ENCODE assay signal across 22 cellular contexts in genomic region chr1:206524739-206525364, GRCh38. TPM values are rescaled to one million over a fixed set of nuclear protein-coding genes. Genes with fewer than 3 reads are reported as not detected.
A peak's percentile ranks its signal among the peaks of the same experiment; 100 is the strongest.
DNase-seq lines count a peak whose midpoint lies in the region; ATAC-seq, FAIRE-seq and TF ChIP-seq lines count a peak whose summit lies in the region.
"Had no signal": no experiment of that assay in that cellular context is flagged by ENCODE, and none has a peak within 500 bp of the region (broad histone marks: within the 10 kb centered on the region; RNA-seq: fewer than 3 reads in every experiment).

No MANE protein-coding gene starts in this region.

- H2AK5ac ChIP-seq in H1 (ENCODE audit: low read depth, low read length): no peak overlapping the region

- H3K36me3 ChIP-seq in PC-9 (ENCODE audit: low read depth): no peaks in the 10 kb centered on the region
- no peaks in the 10 kb centered on the region for H3K36me3 ChIP-seq in H1 (ENCODE audit: control insufficient read depth in 2 of 4, insufficient read depth in 4 of 4, low read length in 3 of 4)
- H3K36me3 ChIP-seq: left lung, prostate gland, SJCRH30, uterus had no signal

- H3K4me3 Mint-ChIP-seq in activated T-cell treated with anti-CD3 and anti-CD28 coated beads, Interleukin-2, amount 50 U/mL, for 72 hours: no peak overlapping the region
- H3K4me3 Mint-ChIP-seq in activated T-cell treated with anti-CD3 and anti-CD28 coated beads, Interleukin-2, amount 50 U/mL, for 4 hours: no peak overlapping the region
- no peak overlapping the region for H3K4me3 Mint-ChIP-seq in stimulated activated memory B cell treated with anti-CD40 and anti-IgM and Interleukin-4, amounts not matched to agents 10 μg/mL and 1 μg/mL and 100 μg/mL, for 72 hours
- H3K4me3 Mint-ChIP-seq in mesothelial cell of epicardium: no peak overlapping the region
- H3K4me3 Mint-ChIP-seq: CD4-positive, alpha-beta memory T cell had no signal

- H3K14ac ChIP-seq in H1 (ENCODE audit: insufficient read length): no peak overlapping the region

- no peaks in the 10 kb centered on the region for H3K27me3 ChIP-seq in PC-9 (ENCODE audit: insufficient read depth, low read depth)
- H3K27me3 ChIP-seq in H1 (replicated peaks in 1 of 4; ENCODE audit: control insufficient read depth in 3 of 4, extremely low read depth in 1 of 4, insufficient read depth in 3 of 4, low read length in 3 of 4): no peaks in the 10 kb centered on the region
- H3K27me3 ChIP-seq: left lung, SJCRH30, uterus had no signal

- no peak overlapping the region for H3K27ac ChIP-seq in PC-9
- no peak overlapping the region for H3K27ac ChIP-seq in H1 (ENCODE audit: low read depth, low read length)
- H3K27ac ChIP-seq: left lung, prostate gland, SJCRH30, uterus had no signal

- peaks cover 16% of the 10 kb centered on the region for H3F3A ChIP-seq in PC-9 (ENCODE audit: insufficient read depth, low read depth)

- TF ChIP-seq POLR2A in H1 (IDR thresholded peaks at IDR 0.05; ENCODE audit: control extremely low read depth in 1 of 2, low read depth in 2 of 2, low read length in 2 of 2): no peak

- H3K9ac ChIP-seq in H1 (replicated peaks in 1 of 4; ENCODE audit: extremely low read depth in 1 of 4, low read depth in 3 of 4, low read length in 3 of 4): no peak overlapping the region

- DNase-seq in activated T-cell treated with anti-CD3 and anti-CD28 coated beads, Interleukin-2, amount 50 U/mL, for 72 hours: no peak
- no peak for DNase-seq in activated T-cell treated with anti-CD3 and anti-CD28 coated beads, Interleukin-2, amount 50 U/mL, for 4 hours
- peak; percentile 56 to 66 for DNase-seq in PC-9
- no peak for DNase-seq in H1 (ENCODE audit: low read depth in 1 of 2, low spot score in 2 of 2)
- no peak for DNase-seq in NK-92 (lab: John Stamatoyannopoulos, UW; ENCODE audit: unreplicated experiment)
- no peak for DNase-seq in mesothelial cell of epicardium (ENCODE audit: low spot score in 2 of 2, unreplicated experiment in 2 of 2)
- DNase-seq: activated CD4-positive, alpha-beta T cell treated with anti-CD3 and anti-CD28 coated beads for 48 hours; activated T-cell treated with anti-CD3 and anti-CD28 coated beads, Interleukin-2, amount 50 U/mL, for 1 hour; CD4-positive, alpha-beta memory T cell; foreskin fibroblast; KBM-7; NCI-H1417 treated with DMSO at 0.1 percent for 48 hours; NCI-H226; SJCRH30; stimulated activated CD4-positive, alpha-beta T cell treated with anti-CD3 and anti-CD28 coated beads, Interleukin-12 subunit alpha, Interleukin-12 subunit beta, amount 100 ng/mL, for 4 hours; stimulated activated naive CD4-positive, alpha-beta T cell treated with Interleukin-2 at 50 U/mL for 16 hours; T-helper 9 cell; uterus had no signal

- H2BK120ac ChIP-seq in H1 (replicated peaks; ENCODE audit: low read depth, low read length): no peak overlapping the region

- H3K9me3 Mint-ChIP-seq in activated T-cell treated with anti-CD3 and anti-CD28 coated beads, Interleukin-2, amount 50 U/mL, for 72 hours: no peaks in the 10 kb centered on the region
- no peaks in the 10 kb centered on the region for H3K9me3 Mint-ChIP-seq in activated T-cell treated with anti-CD3 and anti-CD28 coated beads, Interleukin-2, amount 50 U/mL, for 4 hours
- no peaks in the 10 kb centered on the region for H3K9me3 Mint-ChIP-seq in stimulated activated memory B cell treated with anti-CD40 and anti-IgM and Interleukin-4, amounts not matched to agents 10 μg/mL and 1 μg/mL and 100 μg/mL, for 72 hours
- H3K9me3 Mint-ChIP-seq in mesothelial cell of epicardium: no peaks in the 10 kb centered on the region
- H3K9me3 Mint-ChIP-seq: CD4-positive, alpha-beta memory T cell had no signal

- no peak overlapping the region for H2BK5ac ChIP-seq in H1 (ENCODE audit: low read depth, low read length)

- H3K4me2 ChIP-seq in PC-9: peak overlapping the region; percentile 21; the same call in 1 of the 2 replicates
- H3K4me2 ChIP-seq in H1 (ENCODE audit: insufficient read depth in 1 of 2, low read depth in 2 of 2, low read length in 2 of 2): no peak overlapping the region

- no peaks in the 10 kb centered on the region for H3K27me3 Mint-ChIP-seq in activated T-cell treated with anti-CD3 and anti-CD28 coated beads, Interleukin-2, amount 50 U/mL, for 72 hours (ENCODE audit: low read depth)
- no peaks in the 10 kb centered on the region for H3K27me3 Mint-ChIP-seq in activated T-cell treated with anti-CD3 and anti-CD28 coated beads, Interleukin-2, amount 50 U/mL, for 4 hours (ENCODE audit: low read depth)
- no peaks in the 10 kb centered on the region for H3K27me3 Mint-ChIP-seq in stimulated activated memory B cell treated with anti-CD40 and anti-IgM and Interleukin-4, amounts not matched to agents 10 μg/mL and 1 μg/mL and 100 μg/mL, for 72 hours
- peaks cover 3% of the 10 kb centered on the region for H3K27me3 Mint-ChIP-seq in mesothelial cell of epicardium (ENCODE audit: low read depth)
- H3K27me3 Mint-ChIP-seq: CD4-positive, alpha-beta memory T cell had no signal

- TF ChIP-seq CTCF in PC-9 (conservative IDR thresholded peaks at IDR 0.05) (no peak), H1 (IDR thresholded peaks at IDR 0.05; ENCODE audit: control extremely low read depth in 1 of 3, insufficient read depth in 1 of 3, low read depth in 1 of 3, low read length in 3 of 3) (no peak), mesothelial cell of epicardium (IDR thresholded peaks at IDR 0.05; ENCODE audit: unreplicated experiment) (no peak)

- H3K23ac ChIP-seq in H1 (ENCODE audit: insufficient read length): no peak overlapping the region

- peak; percentile 67 to 76 for ATAC-seq in activated T-cell treated with anti-CD3 and anti-CD28 coated beads, Interleukin-2, amount 50 U/mL, for 72 hours (replicated peaks in 1 of 2)
- ATAC-seq in activated T-cell treated with anti-CD3 and anti-CD28 coated beads, Interleukin-2, amount 50 U/mL, for 4 hours: no peak
- ATAC-seq in stimulated activated memory B cell treated with anti-CD40 and anti-IgM and Interleukin-4, amounts not matched to agents 10 μg/mL and 1 μg/mL and 100 μg/mL, for 72 hours: peak; percentile 27
- ATAC-seq in HG03565 (IDR thresholded peaks at IDR 0.05; ENCODE audit: unreplicated experiment): no peak
- ATAC-seq: left lung had no signal

- H3K4me1 ChIP-seq in PC-9 (replicated peaks; ENCODE audit: insufficient read depth) (peaks cover 23% of the 10 kb centered on the region), H1 (replicated peaks in 1 of 4; ENCODE audit: control insufficient read depth in 3 of 4, insufficient read depth in 4 of 4, low read length in 3 of 4) (no peaks in the 10 kb centered on the region)
- H3K4me1 ChIP-seq: left lung, prostate gland, uterus had no signal

- H3K79me2 ChIP-seq in PC-9 (ENCODE audit: low read depth): no peaks in the 10 kb centered on the region
- H3K79me2 ChIP-seq in H1 (ENCODE audit: control insufficient read depth in 1 of 2, insufficient read depth in 2 of 2, low read length in 2 of 2): no peaks in the 10 kb centered on the region

- H3K4me1 Mint-ChIP-seq in activated T-cell treated with anti-CD3 and anti-CD28 coated beads, Interleukin-2, amount 50 U/mL, for 72 hours (ENCODE audit: low read depth): peaks cover 5% of the 10 kb centered on the region
- H3K4me1 Mint-ChIP-seq in activated T-cell treated with anti-CD3 and anti-CD28 coated beads, Interleukin-2, amount 50 U/mL, for 4 hours (ENCODE audit: low read depth): peaks cover 4% of the 10 kb centered on the region
- H3K4me1 Mint-ChIP-seq in stimulated activated memory B cell treated with anti-CD40 and anti-IgM and Interleukin-4, amounts not matched to agents 10 μg/mL and 1 μg/mL and 100 μg/mL, for 72 hours: peaks cover 16% of the 10 kb centered on the region
- H3K4me1 Mint-ChIP-seq in mesothelial cell of epicardium: peaks cover 21% of the 10 kb centered on the region

- H3K23me2 ChIP-seq in H1 (ENCODE audit: low read depth, low read length): peaks cover 3% of the 10 kb centered on the region; the same call in 1 of the 2 replicates

- H3K36me3 Mint-ChIP-seq in activated T-cell treated with anti-CD3 and anti-CD28 coated beads, Interleukin-2, amount 50 U/mL, for 72 hours (ENCODE audit: insufficient read depth in 2 of 2): no peaks in the 10 kb centered on the region
- no peaks in the 10 kb centered on the region for H3K36me3 Mint-ChIP-seq in activated T-cell treated with anti-CD3 and anti-CD28 coated beads, Interleukin-2, amount 50 U/mL, for 4 hours (ENCODE audit: insufficient read depth)
- H3K36me3 Mint-ChIP-seq in stimulated activated memory B cell treated with anti-CD40 and anti-IgM and Interleukin-4, amounts not matched to agents 10 μg/mL and 1 μg/mL and 100 μg/mL, for 72 hours: no peaks in the 10 kb centered on the region
- H3K36me3 Mint-ChIP-seq in mesothelial cell of epicardium: no peaks in the 10 kb centered on the region
- H3K36me3 Mint-ChIP-seq: CD4-positive, alpha-beta memory T cell had no signal

- peak overlapping the region; percentile 48 for H3K18ac ChIP-seq in H1 (ENCODE audit: extremely low read depth, low read length)

- H3K4me3 ChIP-seq in PC-9 (no peak overlapping the region), H1 (ENCODE audit: extremely low read depth in 1 of 4, insufficient read depth in 2 of 4, low read depth in 3 of 4, low read length in 4 of 4) (no peak overlapping the region)
- H3K4me3 ChIP-seq: left lung, prostate gland, SJCRH30, uterus had no signal

- H4K91ac ChIP-seq in H1 (replicated peaks; ENCODE audit: insufficient read length, low read length): no peak overlapping the region

- no peak for TF ChIP-seq RAD21 in H1 (IDR thresholded peaks at IDR 0.05 in 1 of 2, conservative IDR thresholded peaks at IDR 0.05 in 1 of 2; ENCODE audit: low read depth in 2 of 2, low read length in 2 of 2)

- H2BK12ac ChIP-seq in H1 (ENCODE audit: low read depth, low read length): no peak overlapping the region

- H2AFZ ChIP-seq in PC-9: no peak overlapping the region
- no peak overlapping the region for H2AFZ ChIP-seq in H1 (ENCODE audit: low read length)

- FAIRE-seq in H1 (lab: Jason Lieb, UNC): no peak

- no peaks in the 10 kb centered on the region for H3K9me2 ChIP-seq in PC-9 (ENCODE audit: insufficient read depth)

- CTCF ChIA-PET in PC-9 (lab: Charles Lee): interaction anchor here (0.6 kb wide), 1 partner anchor 74 kb away, joined by 4 read pairs; no protein-coding TSS in a partner anchor
- CTCF ChIA-PET in H1 (lab: Charles Lee; ENCODE audit: partially characterized antibody): interaction anchor here (0.6 to 1.6 kb wide), 6 partner anchors 10 to 60 kb away, joined by 3 to 6 read pairs (median 4); no protein-coding TSS in a partner anchor

- intact Hi-C loops in PC-9 (cut with micrococcal nuclease; ENCODE audit: unreplicated experiment): loop anchor here (1.0 kb wide), 1 partner anchor 12 kb away; no protein-coding TSS in a partner anchor

- no peak overlapping the region for H3K56ac ChIP-seq in H1 (replicated peaks; ENCODE audit: insufficient read length, low read depth, low read length)

- H3K27ac Mint-ChIP-seq in activated T-cell treated with anti-CD3 and anti-CD28 coated beads, Interleukin-2, amount 50 U/mL, for 72 hours: no peak overlapping the region
- H3K27ac Mint-ChIP-seq in stimulated activated memory B cell treated with anti-CD40 and anti-IgM and Interleukin-4, amounts not matched to agents 10 μg/mL and 1 μg/mL and 100 μg/mL, for 72 hours: no peak overlapping the region
- H3K27ac Mint-ChIP-seq in mesothelial cell of epicardium: no peak overlapping the region

- H2BK15ac ChIP-seq in H1 (ENCODE audit: low read length): no peak overlapping the region

- no TSS peak for BruUV-seq in PC-9 (replicated peaks; lab: Mats Ljungman, UMichigan)

- no peak overlapping the region for H3K4ac ChIP-seq in H1 (replicated peaks; ENCODE audit: insufficient read length, low read depth, low read length)

- WGBS in H1 (ENCODE audit: extremely low coverage in 1 of 2, insufficient coverage in 1 of 2, insufficient read length in 1 of 2, insufficient replicate concordance in 2 of 2, low coverage in 1 of 2, low lambda C conversion rate in 2 of 2, missing lambda C conversion rate in 1 of 2), 2 experiments: 92% methylated on average over 2 of the region's 5 CpGs; no CpG with 5 or more reads in 1 of the 2 experiments

- H4K20me1 ChIP-seq in PC-9 (ENCODE audit: insufficient read depth): no peaks in the 10 kb centered on the region
- no peaks in the 10 kb centered on the region for H4K20me1 ChIP-seq in H1 (replicated peaks in 1 of 2; ENCODE audit: control insufficient read depth in 1 of 2, insufficient read depth in 2 of 2, low read length in 2 of 2)

- H3K9me3 ChIP-seq in PC-9 (ENCODE audit: insufficient read depth, low read depth) (no peaks in the 10 kb centered on the region), H1 (ENCODE audit: insufficient read depth in 2 of 2, low read depth in 1 of 2, low read length in 1 of 2) (no peaks in the 10 kb centered on the region)
- H3K9me3 ChIP-seq: left lung, prostate gland, SJCRH30, uterus had no signal

- H2BK20ac ChIP-seq in H1 (ENCODE audit: low read length): no peak overlapping the region

- no peaks in the 10 kb centered on the region for H3K79me1 ChIP-seq in H1 (ENCODE audit: low read depth, low read length)

- no peak for TF ChIP-seq EP300 in H1 (IDR thresholded peaks at IDR 0.05; ENCODE audit: borderline replicate concordance in 1 of 2, low read depth in 2 of 2, low read length in 2 of 2)

- H4K5ac ChIP-seq in H1 (ENCODE audit: insufficient read length, low read depth, low read length): no peak overlapping the region

- POLR2A ChIA-PET in PC-9 (lab: Charles Lee; ENCODE audit: unreplicated experiment) (no interaction called here), H1 (lab: Charles Lee; ENCODE audit: partially characterized antibody) (no interaction called here)

- H4K8ac ChIP-seq in H1 (ENCODE audit: extremely low read depth, insufficient read depth, low read length): no peak overlapping the region

RNA-seq across cellular contexts. Expression of gene RASSF5, which starts 17.5 kb away (rescaled TPM):
- 100 to 1,000 TPM; 227 to 240 TPM for total RNA-seq in activated T-cell treated with anti-CD3 and anti-CD28 coated beads, Interleukin-2, amount 50 U/mL, for 72 hours
- 100 to 1,000 TPM; 179 to 227 (median 216) TPM for total RNA-seq in activated T-cell treated with anti-CD3 and anti-CD28 coated beads, Interleukin-2, amount 50 U/mL, for 4 hours
- 12.4 and 17.6 TPM in 2 replicates for total RNA-seq in PC-9 (2021)
- total RNA-seq in H1 (2021; fragmentation: NEBNext Ultra II Directional; extraction: Animal tissue kit (Norgen Biotek cat#: 25700)): 1.8 and 2.3 TPM in 2 replicates
- 0.82 and 1.2 TPM in 2 replicates for polyA plus RNA-seq in H1 (2011; rRNA removed)
- 1.00 TPM for polyA plus RNA-seq in H1 (2011; cell fraction: cytosol; rRNA removed)
- 3.0 TPM for polyA plus RNA-seq in H1 (2011; cell fraction: nucleus; rRNA removed)
- 0.83 to 1.0 TPM (median 1.0 TPM) in 4 replicates for polyA plus RNA-seq in H1 (2012, experiment 1 of 2)
- polyA plus RNA-seq in H1 (2012, experiment 2 of 2): 0.83 TPM
- 1.3 TPM for polyA plus RNA-seq in H1 (2013, experiment 1 of 2)
- polyA plus RNA-seq in H1 (2013, experiment 2 of 2): 1.7 TPM
- 0.95 and 2.3 TPM in 2 replicates for polyA minus RNA-seq in H1 (2011; rRNA and poly(A)+ RNA removed)
- polyA minus RNA-seq in H1 (2011; cell fraction: cytosol; rRNA and poly(A)+ RNA removed): 2.6 TPM
- polyA minus RNA-seq in H1 (2011; cell fraction: nucleus; rRNA and poly(A)+ RNA removed): 2.4 TPM
- 6.5 to 7.0 TPM (median 6.8 TPM) in 3 replicates for total RNA-seq in mesothelial cell of epicardium

RNA-seq across cellular contexts. Expression of gene IKBKE, which starts 54.6 kb away (rescaled TPM):
- 10 to 100 TPM; 21.0 to 21.1 TPM for total RNA-seq in activated T-cell treated with anti-CD3 and anti-CD28 coated beads, Interleukin-2, amount 50 U/mL, for 72 hours
- total RNA-seq in activated T-cell treated with anti-CD3 and anti-CD28 coated beads, Interleukin-2, amount 50 U/mL, for 4 hours: 10 to 100 TPM; 14.7 to 17.2 (median 16.1) TPM
- total RNA-seq in PC-9 (2021) (12.5 and 12.6 TPM in 2 replicates), mesothelial cell of epicardium (7.9 to 8.4 TPM (median 8.2 TPM) in 3 replicates)
- total RNA-seq in H1 (2021; fragmentation: NEBNext Ultra II Directional; extraction: Animal tissue kit (Norgen Biotek cat#: 25700)): 8.6 and 9.8 TPM in 2 replicates
- polyA plus RNA-seq in H1 (2011; rRNA removed): 9.1 and 12.0 TPM in 2 replicates
- 9.0 TPM for polyA plus RNA-seq in H1 (2011; cell fraction: cytosol; rRNA removed)
- polyA plus RNA-seq in H1 (2011; cell fraction: nucleus; rRNA removed): 24.8 TPM
- polyA plus RNA-seq in H1 (2012, experiment 1 of 2): 7.5 to 13.1 TPM (median 12.1 TPM) in 4 replicates
- polyA plus RNA-seq in H1 (2012, experiment 2 of 2): 7.7 TPM
- polyA plus RNA-seq in H1 (2013, experiment 1 of 2): 4.2 TPM
- polyA plus RNA-seq in H1 (2013, experiment 2 of 2): 3.9 TPM
- 13.0 and 19.8 TPM in 2 replicates for polyA minus RNA-seq in H1 (2011; rRNA and poly(A)+ RNA removed)
- 5.9 TPM for polyA minus RNA-seq in H1 (2011; cell fraction: cytosol; rRNA and poly(A)+ RNA removed)
- 15.1 TPM for polyA minus RNA-seq in H1 (2011; cell fraction: nucleus; rRNA and poly(A)+ RNA removed)

Comparison
In these comparisons a context has a peak if more than half of its experiments do, and no peak if none do; other contexts are left out.
1. ATAC-seq: peak in activated T-cell treated with anti-CD3 and anti-CD28 coated beads, Interleukin-2, amount 50 U/mL, for 72 hours (2 of 2) and stimulated activated memory B cell treated with anti-CD40 and anti-IgM and Interleukin-4, amounts not matched to agents 10 μg/mL and 1 μg/mL and 100 μg/mL, for 72 hours (single experiment); none in activated T-cell treated with anti-CD3 and anti-CD28 coated beads, Interleukin-2, amount 50 U/mL, for 4 hours (0 of 2) and HG03565 (single experiment).
2. DNase-seq: peak in PC-9 (2 of 2); none in activated T-cell treated with anti-CD3 and anti-CD28 coated beads, Interleukin-2, amount 50 U/mL, for 72 hours (0 of 2), activated T-cell treated with anti-CD3 and anti-CD28 coated beads, Interleukin-2, amount 50 U/mL, for 4 hours (single experiment), H1 (0 of 2), NK-92 (single experiment) and mesothelial cell of epicardium (0 of 2).